In genomic region chr12:6328045-6328779, GRCh38 we compare ENCODE assay signal across 20 cellular contexts. TPM values are rescaled to one million over a fixed set of nuclear protein-coding genes. Genes with fewer than 3 reads are reported as not detected.
DNase-seq lines count a peak whose midpoint lies in the region; ATAC-seq and TF ChIP-seq lines count a peak whose summit lies in the region.
"Had no signal": no experiment of that assay in that cellular context is flagged by ENCODE, and none has a peak within 500 bp of the region (broad histone marks: within the 10 kb centered on the region; RNA-seq: fewer than 3 reads in every experiment).

No MANE protein-coding gene starts in this region.

- H2BK5ac ChIP-seq in neuronal stem cell (ENCODE audit: low read length), result no peak overlapping the region

- H3K4ac ChIP-seq in neuronal stem cell (ENCODE audit: low read length), result no peak overlapping the region

- no peak overlapping the region for H3K4me2 ChIP-seq in neuronal stem cell (ENCODE audit: insufficient read depth, low read length, poor library complexity, severe bottlenecking)
- H3K4me2 ChIP-seq: KMS-11 had no signal

- H3K27me3 Mint-ChIP-seq in activated naive CD8-positive, alpha-beta T cell treated with anti-CD3 and anti-CD28 coated beads, Interleukin-2, amount 50 U/mL, for 24 hours, result no peaks in the 10 kb centered on the region
- H3K27me3 Mint-ChIP-seq: activated CD4-positive, alpha-beta T cell treated with anti-CD3 and anti-CD28 coated beads for 36 hours; stimulated activated naive CD8-positive, alpha-beta T cell treated with anti-CD3 and anti-CD28 coated beads, Interleukin-15, amount 100 ng/mL, for 72 hours had no signal

- peaks cover 27% of the 10 kb centered on the region for H3K36me3 Mint-ChIP-seq in activated naive CD8-positive, alpha-beta T cell treated with anti-CD3 and anti-CD28 coated beads, Interleukin-2, amount 50 U/mL, for 24 hours (ENCODE audit: low read depth)

- no peak overlapping the region for H2BK12ac ChIP-seq in neuronal stem cell (ENCODE audit: low read length)

- no peak overlapping the region for H3K4me3 Mint-ChIP-seq in activated naive CD8-positive, alpha-beta T cell treated with anti-CD3 and anti-CD28 coated beads, Interleukin-2, amount 50 U/mL, for 24 hours
- H3K4me3 Mint-ChIP-seq: activated CD4-positive, alpha-beta T cell treated with anti-CD3 and anti-CD28 coated beads for 36 hours; stimulated activated naive CD8-positive, alpha-beta T cell treated with anti-CD3 and anti-CD28 coated beads, Interleukin-15, amount 100 ng/mL, for 72 hours had no signal

- no peak overlapping the region for H2AK5ac ChIP-seq in neuronal stem cell (ENCODE audit: low read depth, low read length)

- no peak overlapping the region for H3K23ac ChIP-seq in neuronal stem cell (ENCODE audit: low read depth, low read length, poor library complexity)

- no peaks in the 10 kb centered on the region for H3K79me1 ChIP-seq in neuronal stem cell (ENCODE audit: low read depth, low read length)

- no peak overlapping the region for H2AFZ ChIP-seq in neuronal stem cell (ENCODE audit: low read length)

- H3K27ac ChIP-seq in left ventricle myocardium inferior (replicated peaks) (peak overlapping the region; percentile 52), right atrium auricular region (peak overlapping the region in 1 of 2 donors; percentile 43), neuronal stem cell (replicated peaks; ENCODE audit: low read length) (no peak overlapping the region), upper lobe of left lung (peak overlapping the region in 3 of 4 donors; percentile 52 to 85 (median 83))
- H3K27ac ChIP-seq: HL-60, KMS-11 had no signal

- H3K18ac ChIP-seq in neuronal stem cell (ENCODE audit: low read length), result no peak overlapping the region

- no peak overlapping the region for H4K8ac ChIP-seq in neuronal stem cell (ENCODE audit: low read depth, low read length)

- H3K27ac Mint-ChIP-seq in activated naive CD8-positive, alpha-beta T cell treated with anti-CD3 and anti-CD28 coated beads, Interleukin-2, amount 50 U/mL, for 24 hours, result peak overlapping the region; percentile 39
- H3K27ac Mint-ChIP-seq: activated CD4-positive, alpha-beta T cell treated with anti-CD3 and anti-CD28 coated beads for 36 hours; stimulated activated naive CD8-positive, alpha-beta T cell treated with anti-CD3 and anti-CD28 coated beads, Interleukin-15, amount 100 ng/mL, for 72 hours had no signal

- H3K9ac ChIP-seq in neuronal stem cell (ENCODE audit: low read depth, low read length, poor library complexity), result peak overlapping the region; percentile 32
- H3K9ac ChIP-seq: KMS-11 had no signal

- TF ChIP-seq CTCF in left ventricle myocardium inferior (IDR thresholded peaks at IDR 0.05; ENCODE audit: borderline replicate concordance) (no peak), right atrium auricular region (IDR thresholded peaks at IDR 0.05) (no peak), upper lobe of left lung (IDR thresholded peaks at IDR 0.05) (no peak)

- ATAC-seq in activated naive CD8-positive, alpha-beta T cell treated with anti-CD3 and anti-CD28 coated beads, Interleukin-2, amount 50 U/mL, for 24 hours, result no peak
- ATAC-seq in upper lobe of left lung (ENCODE audit: low FRiP score in 2 of 2), result no peak
- no peak for ATAC-seq in HG03439 (IDR thresholded peaks at IDR 0.05; ENCODE audit: unreplicated experiment)
- ATAC-seq: activated CD4-positive, alpha-beta T cell treated with anti-CD3 and anti-CD28 coated beads for 36 hours; stimulated activated naive CD8-positive, alpha-beta T cell treated with anti-CD3 and anti-CD28 coated beads, Interleukin-15, amount 100 ng/mL, for 72 hours had no signal

- no peak overlapping the region for H2BK15ac ChIP-seq in neuronal stem cell (ENCODE audit: low read length)

- intact Hi-C loops in left ventricle myocardium inferior (cut with micrococcal nuclease), result no loop called here

- H3K36me3 ChIP-seq in left ventricle myocardium inferior, result peaks cover 54% of the 10 kb centered on the region
- peaks cover 53% of the 10 kb centered on the region for H3K36me3 ChIP-seq in right atrium auricular region
- H3K36me3 ChIP-seq in neuronal stem cell (replicated peaks in 1 of 2; ENCODE audit: control insufficient read depth in 2 of 2, insufficient read depth in 2 of 2, low read length in 2 of 2), result peaks cover 25 to 66% of the 10 kb centered on the region in 2 donors
- peaks cover 45 to 74% (median 59%) of the 10 kb centered on the region in 4 donors for H3K36me3 ChIP-seq in upper lobe of left lung
- H3K36me3 ChIP-seq in HAP-1 (replicated peaks), result peaks cover 36% of the 10 kb centered on the region

- DNase-seq in left ventricle myocardium inferior (no peak), right atrium auricular region (ENCODE audit: low spot score) (no peak), neuronal stem cell (ENCODE audit: low spot score) (no peak), upper lobe of left lung (no peak), NCI-H2081 (lab: John Stamatoyannopoulos, UW) (no peak), HAP-1 (ENCODE audit: low spot score in 2 of 2) (no peak)
- no peak for DNase-seq in activated naive CD8-positive, alpha-beta T cell treated with anti-CD3 and anti-CD28 coated beads, Interleukin-2, amount 50 U/mL, for 24 hours
- DNase-seq: activated CD4-positive, alpha-beta T cell treated with anti-CD3 and anti-CD28 coated beads for 36 hours; activated T-cell treated with anti-CD3 and anti-CD28 coated beads, Interleukin-2, amount 50 U/mL, for 48 hours; amygdala; NCI-H1417; NCI-H2227 treated with DMSO at 0.1 percent for 48 hours; small intestine; stimulated activated naive CD8-positive, alpha-beta T cell treated with anti-CD3 and anti-CD28 coated beads, Interleukin-15, amount 100 ng/mL, for 72 hours; T-helper 9 cell had no signal

- no peak for TF ChIP-seq POLR2A in upper lobe of left lung (IDR thresholded peaks at IDR 0.05)

- no peaks in the 10 kb centered on the region for H3K9me3 Mint-ChIP-seq in activated naive CD8-positive, alpha-beta T cell treated with anti-CD3 and anti-CD28 coated beads, Interleukin-2, amount 50 U/mL, for 24 hours
- H3K9me3 Mint-ChIP-seq: stimulated activated naive CD8-positive, alpha-beta T cell treated with anti-CD3 and anti-CD28 coated beads, Interleukin-15, amount 100 ng/mL, for 72 hours had no signal

- H3K4me1 Mint-ChIP-seq in activated naive CD8-positive, alpha-beta T cell treated with anti-CD3 and anti-CD28 coated beads, Interleukin-2, amount 50 U/mL, for 24 hours, result peaks cover 54% of the 10 kb centered on the region

- in situ Hi-C loops in HAP-1 (cut with MboI; ENCODE audit: low sequenced_read_pairs), result no loop called here

- H3K9me3 ChIP-seq in left ventricle myocardium inferior (replicated peaks), result no peaks in the 10 kb centered on the region
- no peaks in the 10 kb centered on the region for H3K9me3 ChIP-seq in right atrium auricular region
- no peaks in the 10 kb centered on the region for H3K9me3 ChIP-seq in neuronal stem cell (replicated peaks in 1 of 2; ENCODE audit: control insufficient read depth in 2 of 2, insufficient read depth in 1 of 2, low read depth in 1 of 2, low read length in 2 of 2)
- no peaks in the 10 kb centered on the region for H3K9me3 ChIP-seq in upper lobe of left lung
- H3K9me3 ChIP-seq in HAP-1, result no peaks in the 10 kb centered on the region

- TF ChIP-seq EP300 in upper lobe of left lung (IDR thresholded peaks at IDR 0.05), result no peak

- no peak overlapping the region for H2BK120ac ChIP-seq in neuronal stem cell (ENCODE audit: low read depth, low read length)

- no peak overlapping the region for H4K91ac ChIP-seq in neuronal stem cell (ENCODE audit: low read depth, low read length, poor library complexity)

- H3K14ac ChIP-seq in neuronal stem cell (ENCODE audit: low read length), result no peak overlapping the region

- H3K4me1 ChIP-seq in left ventricle myocardium inferior (peaks cover 75% of the 10 kb centered on the region), right atrium auricular region (peaks cover 0 to 59% of the 10 kb centered on the region in 2 donors), neuronal stem cell (ENCODE audit: control insufficient read depth in 2 of 2, insufficient read depth in 1 of 2, low read depth in 1 of 2, low read length in 2 of 2) (peaks cover 14 to 15% of the 10 kb centered on the region in 2 donors), upper lobe of left lung (peaks cover 52 to 85% (median 77%) of the 10 kb centered on the region in 4 donors), HAP-1 (peaks cover 6% of the 10 kb centered on the region)

- no peak overlapping the region for H3K4me3 ChIP-seq in left ventricle myocardium inferior
- H3K4me3 ChIP-seq in right atrium auricular region, result no peak overlapping the region
- H3K4me3 ChIP-seq in neuronal stem cell (ENCODE audit: low read length in 2 of 2), result no peak overlapping the region
- H3K4me3 ChIP-seq in upper lobe of left lung, result no peak overlapping the region
- no peak overlapping the region for H3K4me3 ChIP-seq in HAP-1
- H3K4me3 ChIP-seq: lung had no signal

- WGBS in neuronal stem cell (ENCODE audit: extremely low coverage in 2 of 2, insufficient read length in 2 of 2, insufficient replicate concordance in 1 of 2), 2 donors, result no CpG with 5 or more reads among the region's 10 CpGs
- WGBS in upper lobe of left lung, 2 donors, result 83 to 85% methylated on average over 10 of the region's 10 CpGs

- H3K27me3 ChIP-seq in left ventricle myocardium inferior (ENCODE audit: low read depth) (no peaks in the 10 kb centered on the region), right atrium auricular region (no peaks in the 10 kb centered on the region), neuronal stem cell (ENCODE audit: control insufficient read depth in 3 of 3, insufficient read depth in 3 of 3, low read depth in 1 of 3, low read length in 3 of 3) (no peaks in the 10 kb centered on the region), upper lobe of left lung (no peaks in the 10 kb centered on the region), HAP-1 (ENCODE audit: low read depth) (no peaks in the 10 kb centered on the region)

RNA-seq across cellular contexts. Expression of gene TNFRSF1A, which starts 13.7 kb away (rescaled TPM):
- total RNA-seq in left ventricle myocardium inferior (45.6 TPM), right atrium auricular region (100 to 1,000 TPM in 1 of 2 donors, 10 to 100 TPM in 1; 62.9 to 176 TPM), upper lobe of left lung (100 to 1,000 TPM; 140 to 425 (median 202) TPM)
- 35.2 TPM for polyA plus RNA-seq in neuronal stem cell (2013, experiment 1 of 2)
- 34.5 TPM for polyA plus RNA-seq in neuronal stem cell (2013, experiment 2 of 2)

RNA-seq across cellular contexts. Expression of gene PLEKHG6, which starts 17.7 kb away (rescaled TPM):
- total RNA-seq in left ventricle myocardium inferior (0.08 TPM), right atrium auricular region (under 1 TPM in 1 of 2 donors, not detected in 1; 0.51 TPM), upper lobe of left lung (1 to 10 TPM in 5 of 6 donors, not detected in 1; 1.1 to 4.8 (median 2.1) TPM)
- 1.2 TPM for polyA plus RNA-seq in neuronal stem cell (2013, experiment 1 of 2)
- polyA plus RNA-seq in neuronal stem cell (2013, experiment 2 of 2), result 1.3 TPM
- total RNA-seq: activated CD4-positive, alpha-beta T cell treated with anti-CD3 and anti-CD28 coated beads for 36 hours had no signal

RNA-seq across cellular contexts. Expression of gene SCNN1A, which starts 47.2 kb away (rescaled TPM):
- total RNA-seq in left ventricle myocardium inferior, result 0.22 TPM
- total RNA-seq in right atrium auricular region, result 10 to 100 TPM in 1 of 2 donors, 1 to 10 TPM in 1; 2.7 to 18.7 TPM
- polyA plus RNA-seq in neuronal stem cell (2013, experiment 1 of 2), result 0.40 TPM
- polyA plus RNA-seq in neuronal stem cell (2013, experiment 2 of 2), result 0.68 TPM
- total RNA-seq in upper lobe of left lung, result 100 to 1,000 TPM; 153 to 594 (median 346) TPM
- total RNA-seq: cerebellum had no signal

RNA-seq across cellular contexts. Expression of gene LTBR, which starts 55.8 kb away (rescaled TPM):
- total RNA-seq in left ventricle myocardium inferior (23.5 TPM), right atrium auricular region (10 to 100 TPM; 63.6 to 72.1 TPM), upper lobe of left lung (100 to 1,000 TPM in 5 of 6 donors, 10 to 100 TPM in 1; 84.9 to 207 (median 150) TPM)
- 2.3 TPM for polyA plus RNA-seq in neuronal stem cell (2013, experiment 1 of 2)
- polyA plus RNA-seq in neuronal stem cell (2013, experiment 2 of 2), result 2.3 TPM

Comparison
In these comparisons a context has a peak if more than half of its experiments do, and no peak if none do; other contexts are left out.
1. RNA of gene SCNN1A, which starts 47.2 kb away (total RNA-seq): 153 to 594 TPM in upper lobe of left lung; 2.7 to 18.7 TPM in right atrium auricular region and 0.22 TPM in left ventricle myocardium inferior (single experiment); every median in the first group is over 4 times any median in the second.